Comparison of ENCODE assay signal across 8 cellular contexts in the genomic region with DNA sequence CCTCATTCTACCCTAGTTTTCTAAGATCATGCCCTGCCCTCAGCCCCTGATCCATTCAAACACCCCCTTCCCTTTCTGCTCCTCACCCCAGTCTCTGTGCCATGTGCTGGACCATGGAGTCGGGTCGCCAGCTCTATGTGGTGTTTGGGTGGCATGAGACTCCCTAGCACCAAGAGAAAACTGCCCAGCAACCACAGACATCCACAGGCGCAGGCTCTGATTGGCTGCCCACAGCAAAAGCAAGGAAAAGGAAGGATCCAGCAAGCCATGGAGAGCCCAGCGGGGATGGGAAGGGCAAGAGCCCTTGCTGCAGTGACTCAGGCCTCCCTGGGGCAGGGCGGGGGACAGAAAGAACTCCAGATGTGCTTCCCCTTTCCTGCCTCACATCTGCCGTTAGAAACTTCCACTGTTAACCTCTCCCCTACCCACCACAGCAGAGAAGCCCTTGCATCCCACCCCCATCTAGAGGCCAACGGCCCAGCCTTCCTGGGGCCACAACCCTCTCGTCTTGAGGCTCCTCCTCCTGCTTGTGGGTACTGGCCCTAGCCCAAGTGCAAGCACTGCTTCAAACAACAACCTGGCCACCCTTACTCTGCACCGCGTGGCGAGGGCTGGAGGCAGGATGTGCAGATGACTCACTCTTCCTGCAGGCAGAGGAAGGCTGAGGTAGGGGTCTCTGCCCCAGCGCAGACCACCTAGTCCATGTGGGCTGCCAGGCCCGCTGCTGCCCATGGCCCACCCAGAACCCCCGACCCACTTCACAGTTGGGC. TPM values are rescaled to one million over a fixed set of nuclear protein-coding genes. Genes with fewer than 3 reads are reported as not detected.
A peak's percentile ranks its signal among the peaks of the same experiment; 100 is the strongest.
DNase-seq lines count a peak whose midpoint lies in the region; ATAC-seq and TF ChIP-seq lines count a peak whose summit lies in the region.

No MANE protein-coding gene starts in this region.

- peak; percentile 31 for ATAC-seq in HG03135 (IDR thresholded peaks at IDR 0.05; ENCODE audit: unreplicated experiment)
- ATAC-seq in PC-3, result peak; percentile 39
- peak; percentile 50 to 56 for ATAC-seq in naive thymus-derived CD8-positive, alpha-beta T cell

- TF ChIP-seq POLR2A in esophagus squamous epithelium (IDR thresholded peaks at IDR 0.05) (no peak), suprapubic skin (IDR thresholded peaks at IDR 0.05) (no peak)

- peak overlapping the region; percentile 25; the same call in 1 of the 2 replicates for H2AFZ ChIP-seq in PC-3 (ENCODE audit: low read length)

- peaks cover 22% of the 10 kb centered on the region for H3K79me2 ChIP-seq in PC-3 (ENCODE audit: low read length)

- TF ChIP-seq EP300 in suprapubic skin (IDR thresholded peaks at IDR 0.05), result no peak

- no peaks in the 10 kb centered on the region for H3K9me2 ChIP-seq in PC-3 (replicated peaks; ENCODE audit: low read length)

- peak overlapping the region; percentile 26; the same call in 1 of the 2 replicates for H3K4me3 ChIP-seq in PC-3 (ENCODE audit: low read length)
- H3K4me3 ChIP-seq in esophagus squamous epithelium, result peak overlapping the region in 3 of 4 donors; percentile 7 to 43 (median 22)
- peak overlapping the region; percentile 29 for H3K4me3 ChIP-seq in suprapubic skin

- H3K27ac Mint-ChIP-seq in naive thymus-derived CD8-positive, alpha-beta T cell, result peak overlapping the region; percentile 97 to 100 (median 99)

- peaks cover 97% of the 10 kb centered on the region for H3K4me1 ChIP-seq in PC-3 (ENCODE audit: insufficient read depth, low read length)
- peaks cover 77 to 100% (median 97%) of the 10 kb centered on the region in 3 donors for H3K4me1 ChIP-seq in esophagus squamous epithelium
- peaks cover 97% of the 10 kb centered on the region for H3K4me1 ChIP-seq in suprapubic skin

- DNase-seq in NCI-H1105 treated with DMSO at 0.1 percent for 48 hours (lab: John Stamatoyannopoulos, UW) (peak; percentile 10), NCI-H1105 (lab: John Stamatoyannopoulos, UW) (no peak), PC-3 (peak; percentile 98), esophagus squamous epithelium (lab: John Stamatoyannopoulos, UW) (peak; percentile 75), suprapubic skin (ENCODE audit: low spot score in 2 of 2) (peak; percentile 97)
- DNase-seq in activated T-cell treated with anti-CD3 and anti-CD28 coated beads, Interleukin-2, amount 50 U/mL, for 48 hours, result peak; percentile 88 to 89
- DNase-seq in naive thymus-derived CD8-positive, alpha-beta T cell, result peak; percentile 57 to 94 (median 80)

- CTCF ChIA-PET in PC-3 (lab: Charles Lee), result interaction anchor here (1.3 to 3.3 kb wide), 3 partner anchors 13 to 161 kb away, joined by 4 to 26 read pairs (median 5); partner anchors contain the start of gene TUT1

- peaks cover 20% of the 10 kb centered on the region for H3K36me3 ChIP-seq in PC-3 (ENCODE audit: low read depth, low read length)
- H3K36me3 ChIP-seq in esophagus squamous epithelium, result peaks cover 0 to 29% (median 12%) of the 10 kb centered on the region in 3 donors
- H3K36me3 ChIP-seq in suprapubic skin, result peaks cover 20% of the 10 kb centered on the region

- H3F3A ChIP-seq in PC-3 (ENCODE audit: low read length, unreplicated experiment), result peaks cover 10% of the 10 kb centered on the region

- H3K9me3 ChIP-seq in PC-3 (ENCODE audit: low read length) (no peaks in the 10 kb centered on the region), esophagus squamous epithelium (no peaks in the 10 kb centered on the region), suprapubic skin (no peaks in the 10 kb centered on the region)

- BruUV-seq in PC-3 (replicated peaks; lab: Mats Ljungman, UMichigan), result no TSS peak

- H3K4me2 ChIP-seq in PC-3 (ENCODE audit: low read length), result peak overlapping the region; percentile 90

- POLR2A ChIA-PET in PC-3 (lab: Charles Lee; ENCODE audit: unreplicated experiment), result interaction anchor here (0.6 to 1.4 kb wide), 5 partner anchors 9 to 740 kb away, joined by 3 to 13 read pairs (median 5); partner anchors contain the start of genes AHNAK and TUT1
- POLR2A ChIA-PET in naive thymus-derived CD8-positive, alpha-beta T cell (lab: Charles Lee), result interaction anchor here (0.5 to 11.1 kb wide), 24 partner anchors 12 to 1769 kb away, joined by 3 to 207 read pairs (median 6); partner anchors contain the start of genes AHNAK, C11orf98, CSKMT and EEF1G

- no peaks in the 10 kb centered on the region for H3K27me3 ChIP-seq in PC-3 (ENCODE audit: low read length)
- H3K27me3 ChIP-seq in esophagus squamous epithelium, result no peaks in the 10 kb centered on the region
- no peaks in the 10 kb centered on the region for H3K27me3 ChIP-seq in suprapubic skin

- peaks cover 0 to 2% (median 0%) of the 10 kb centered on the region in 5 donors for H3K27me3 Mint-ChIP-seq in naive thymus-derived CD8-positive, alpha-beta T cell

- 0 out of 2 replicates have a peak, but pooled peaks cover 2% of the 10 kb centered on the region for H4K20me1 ChIP-seq in PC-3 (ENCODE audit: low read length)

- H3K9ac ChIP-seq in PC-3 (ENCODE audit: low read length), result peak overlapping the region; percentile 50

- no peak for TF ChIP-seq CTCF in PC-3 (conservative IDR thresholded peaks at IDR 0.05; ENCODE audit: low read depth, low read length)
- TF ChIP-seq CTCF in esophagus squamous epithelium (IDR thresholded peaks at IDR 0.05), result no peak
- TF ChIP-seq CTCF in suprapubic skin (IDR thresholded peaks at IDR 0.05), result no peak

- intact Hi-C loops in PC-3 (cut with micrococcal nuclease) (loop anchor here (10.0 kb wide), 1 partner anchor 581 kb away; no protein-coding TSS in a partner anchor), esophagus squamous epithelium (cut with DNase I) (loop anchor here (5.0 kb wide), 1 partner anchor 159 kb away; no protein-coding TSS in a partner anchor)

- H3K27ac ChIP-seq in PC-3 (ENCODE audit: low read length) (peak overlapping the region; percentile 94), esophagus squamous epithelium (peak overlapping the region; percentile 92 to 95 (median 94)), suprapubic skin (peak overlapping the region; percentile 98)

- peaks cover 0 to 25% (median 11%) of the 10 kb centered on the region in 3 donors for H3K36me3 Mint-ChIP-seq in naive thymus-derived CD8-positive, alpha-beta T cell

- peak overlapping the region; percentile 61 to 90 (median 86) for H3K4me3 Mint-ChIP-seq in naive thymus-derived CD8-positive, alpha-beta T cell

- 1 to 8% methylated on average over 9 to 10 of the region's 14 CpGs for WGBS in esophagus squamous epithelium, 2 donors
- WGBS in suprapubic skin, result 9% methylated on average over 14 of the region's 14 CpGs

- H3K9me3 Mint-ChIP-seq in naive thymus-derived CD8-positive, alpha-beta T cell, result peaks cover 0 to 2% (median 0%) of the 10 kb centered on the region in 9 donors

- H3K4me1 Mint-ChIP-seq in naive thymus-derived CD8-positive, alpha-beta T cell, result peaks cover 50 to 98% (median 88%) of the 10 kb centered on the region in 4 donors

RNA-seq across cellular contexts. Expression of gene AHNAK, which starts 9.7 kb away (rescaled TPM):
- total RNA-seq in PC-3 (2014; rRNA removed) (287 and 383 TPM in 2 replicates), esophagus squamous epithelium (1,000 to 10,000 TPM in 2 of 4 donors, 100 to 1,000 TPM in 2; 695 to 1,250 (median 954) TPM), suprapubic skin (1,000 to 10,000 TPM; 1,174 to 1,475 (median 1,322) TPM)
- 100 to 1,000 TPM; 227 to 231 TPM for total RNA-seq in naive thymus-derived CD8-positive, alpha-beta T cell
- polyA plus RNA-seq in naive thymus-derived CD8-positive, alpha-beta T cell, result 10 to 100 TPM in 1 of 3 donors, 1 to 10 TPM in 2; 7.7 to 19.8 (median 9.4) TPM

RNA-seq across cellular contexts. Expression of gene EEF1G, which starts 17.4 kb away (rescaled TPM):
- total RNA-seq in PC-3 (2014; rRNA removed), result 1,577 and 1,815 TPM in 2 replicates
- 1,000 to 10,000 TPM; 1,144 to 2,095 (median 1,685) TPM for total RNA-seq in esophagus squamous epithelium
- total RNA-seq in naive thymus-derived CD8-positive, alpha-beta T cell, result 1,000 to 10,000 TPM; 2,038 to 2,092 TPM
- 1,000 to 10,000 TPM; 1,637 to 2,152 (median 1,960) TPM for polyA plus RNA-seq in naive thymus-derived CD8-positive, alpha-beta T cell
- total RNA-seq in suprapubic skin, result 1,000 to 10,000 TPM; 1,221 to 2,946 (median 2,495) TPM

RNA-seq across cellular contexts. Expression of gene TUT1, which starts 35.0 kb away (rescaled TPM):
- 17.8 and 20.6 TPM in 2 replicates for total RNA-seq in PC-3 (2014; rRNA removed)
- 10 to 100 TPM in 1 of 4 donors, 1 to 10 TPM in 3; 5.0 to 12.7 (median 8.0) TPM for total RNA-seq in esophagus squamous epithelium
- 10 to 100 TPM; 46.4 to 50.9 TPM for total RNA-seq in naive thymus-derived CD8-positive, alpha-beta T cell
- 10 to 100 TPM; 12.8 to 24.4 (median 16.9) TPM for polyA plus RNA-seq in naive thymus-derived CD8-positive, alpha-beta T cell
- total RNA-seq in suprapubic skin, result 10 to 100 TPM in 3 of 4 donors, 1 to 10 TPM in 1; 8.0 to 16.3 (median 12.5) TPM

RNA-seq across cellular contexts. Expression of gene MTA2, which starts 45.4 kb away (rescaled TPM):
- total RNA-seq in PC-3 (2014; rRNA removed), result 193 and 259 TPM in 2 replicates
- total RNA-seq in esophagus squamous epithelium, result 100 to 1,000 TPM; 103 to 132 (median 111) TPM
- total RNA-seq in naive thymus-derived CD8-positive, alpha-beta T cell, result 100 to 1,000 TPM; 170 to 178 TPM
- 10 to 100 TPM; 15.8 to 32.6 (median 21.5) TPM for polyA plus RNA-seq in naive thymus-derived CD8-positive, alpha-beta T cell
- total RNA-seq in suprapubic skin, result 100 to 1,000 TPM; 107 to 125 (median 110) TPM

RNA-seq across cellular contexts. Expression of gene EML3, which starts 56.3 kb away (rescaled TPM):
- total RNA-seq in PC-3 (2014; rRNA removed) (32.8 and 50.6 TPM in 2 replicates), esophagus squamous epithelium (10 to 100 TPM; 34.7 to 58.6 (median 53.6) TPM), suprapubic skin (10 to 100 TPM; 43.1 to 74.8 (median 55.8) TPM)
- 100 to 1,000 TPM; 251 to 255 TPM for total RNA-seq in naive thymus-derived CD8-positive, alpha-beta T cell
- polyA plus RNA-seq in naive thymus-derived CD8-positive, alpha-beta T cell, result 10 to 100 TPM; 14.8 to 23.7 (median 15.7) TPM
